Comparison of ENCODE assay signal across 12 cellular contexts in the genomic region with DNA sequence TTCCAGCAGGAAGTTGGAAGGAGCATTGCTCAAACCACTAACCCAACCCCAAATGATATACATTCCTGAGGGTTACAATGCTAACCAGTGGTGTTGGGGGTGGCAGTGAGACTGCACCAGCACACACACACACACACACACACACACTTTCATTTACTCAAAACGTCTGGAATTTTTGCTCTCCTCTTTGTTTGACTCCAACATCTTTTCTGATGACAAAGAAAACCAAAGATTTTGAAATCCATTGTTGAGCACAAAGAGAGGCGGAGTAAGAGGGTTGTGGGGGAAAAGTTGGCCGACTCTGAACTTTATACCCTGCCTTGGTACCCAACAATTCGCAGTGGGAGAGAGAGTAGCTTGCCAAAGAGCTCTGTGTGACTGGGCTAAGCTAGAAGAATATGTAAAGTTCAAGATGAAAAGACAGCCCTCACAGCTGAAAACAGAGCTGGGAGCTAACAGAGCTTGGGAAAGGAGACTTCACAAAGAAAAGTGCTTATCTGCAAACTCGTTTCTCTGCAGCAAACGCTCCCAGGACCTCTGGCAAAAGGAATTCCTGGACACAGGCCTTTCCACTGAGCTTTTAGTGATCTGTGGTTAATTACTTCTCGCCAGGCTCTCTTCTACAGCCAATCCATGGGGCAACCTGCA.
A peak's percentile ranks its signal among the peaks of the same experiment; 100 is the strongest.
DNase-seq lines count a peak whose midpoint lies in the region; ATAC-seq and TF ChIP-seq lines count a peak whose summit lies in the region.
"Had no signal": no experiment of that assay in that cellular context is flagged by ENCODE, and none has a peak within 500 bp of the region (broad histone marks: within the 10 kb centered on the region; RNA-seq: fewer than 3 reads in every experiment).

No MANE protein-coding gene starts in this region.

- no peaks in the 10 kb centered on the region for H3K36me3 ChIP-seq in HUES48 (ENCODE audit: control insufficient read depth, insufficient read depth, low read length)
- H3K36me3 ChIP-seq in breast epithelium: no peaks in the 10 kb centered on the region
- H3K36me3 ChIP-seq in kidney epithelial cell (ENCODE audit: control insufficient read depth, insufficient read depth, low read length): no peaks in the 10 kb centered on the region
- H3K36me3 ChIP-seq in upper lobe of right lung: no peaks in the 10 kb centered on the region
- H3K36me3 ChIP-seq: esophagus squamous epithelium, thoracic aorta had no signal

- intact Hi-C loops in breast epithelium (cut with DNase I; ENCODE audit: low total_unique reads) (loop anchor here (10.0 kb wide), 1 partner anchor 727 kb away; no protein-coding TSS in a partner anchor), upper lobe of right lung (cut with DNase I) (no loop called here)

- no peak for TF ChIP-seq POLR2A in breast epithelium (IDR thresholded peaks at IDR 0.05)

- H3K4me3 ChIP-seq in HUES48 (ENCODE audit: low read depth, low read length) (no peak overlapping the region), breast epithelium (no peak overlapping the region), kidney epithelial cell (ENCODE audit: low read depth, low read length) (no peak overlapping the region), upper lobe of right lung (no peak overlapping the region)
- H3K4me3 ChIP-seq: esophagus squamous epithelium, thoracic aorta had no signal

- H3K27ac ChIP-seq in HUES48 (ENCODE audit: low read depth, low read length) (peak overlapping the region; percentile 61), breast epithelium (peak overlapping the region; percentile 12 to 42), upper lobe of right lung (no peak overlapping the region)
- H3K27ac ChIP-seq: thoracic aorta had no signal

- peak; percentile 26 for ATAC-seq in upper lobe of right lung
- ATAC-seq in GM18868 (IDR thresholded peaks at IDR 0.05; ENCODE audit: unreplicated experiment): no peak

- H3K9me3 ChIP-seq in HUES48 (ENCODE audit: control insufficient read depth, insufficient read depth, low read length) (peaks cover 10% of the 10 kb centered on the region), breast epithelium (no peaks in the 10 kb centered on the region), upper lobe of right lung (no peaks in the 10 kb centered on the region)
- H3K9me3 ChIP-seq: esophagus squamous epithelium, thoracic aorta had no signal

- peaks cover 25% of the 10 kb centered on the region for H3K4me1 ChIP-seq in HUES48 (ENCODE audit: control insufficient read depth, insufficient read depth, low read length)
- H3K4me1 ChIP-seq in breast epithelium: no peaks in the 10 kb centered on the region
- peaks cover 17% of the 10 kb centered on the region for H3K4me1 ChIP-seq in upper lobe of right lung
- H3K4me1 ChIP-seq: esophagus squamous epithelium had no signal

- DNase-seq in breast epithelium (ENCODE audit: low spot score in 2 of 2): no peak
- peak; percentile 63 for DNase-seq in kidney epithelial cell (ENCODE audit: low read depth)
- DNase-seq in upper lobe of right lung: no peak
- no peak for DNase-seq in midbrain (lab: John Stamatoyannopoulos, UW)
- DNase-seq in HuH-7.5 (ENCODE audit: low spot score): no peak
- DNase-seq in NCI-H748 treated with DMSO at 0.1 percent for 48 hours (lab: John Stamatoyannopoulos, UW): no peak
- DNase-seq: activated CD4-positive, alpha-beta T cell treated with anti-CD3 and anti-CD28 coated beads for 48 hours; esophagus squamous epithelium; NCI-H2081 treated with DMSO at 0.1 percent for 48 hours had no signal

- H3K9ac ChIP-seq in HUES48 (ENCODE audit: low read depth, low read length): no peak overlapping the region

- H3K27me3 ChIP-seq in HUES48 (ENCODE audit: control insufficient read depth, insufficient read depth, low read length) (no peaks in the 10 kb centered on the region), breast epithelium (no peaks in the 10 kb centered on the region), kidney epithelial cell (ENCODE audit: control insufficient read depth, insufficient read depth, low read length) (no peaks in the 10 kb centered on the region), upper lobe of right lung (no peaks in the 10 kb centered on the region)
- H3K27me3 ChIP-seq: esophagus squamous epithelium had no signal

- no peak for TF ChIP-seq CTCF in breast epithelium (IDR thresholded peaks at IDR 0.05)
- TF ChIP-seq CTCF in kidney epithelial cell (IDR thresholded peaks at IDR 0.05; ENCODE audit: insufficient read depth, low read length, poor library complexity, severe bottlenecking): no peak
- TF ChIP-seq CTCF in upper lobe of right lung (IDR thresholded peaks at IDR 0.05): no peak
